Comparison of ENCODE assay signal across 8 cellular contexts in genomic region chr20:57748601-57749130, GRCh38. TPM values are rescaled to one million over a fixed set of nuclear protein-coding genes. Genes with fewer than 3 reads are reported as not detected.
A peak's percentile ranks its signal among the peaks of the same experiment; 100 is the strongest.
DNase-seq lines count a peak whose midpoint lies in the region; ATAC-seq, FAIRE-seq and TF ChIP-seq lines count a peak whose summit lies in the region.

No MANE protein-coding gene starts in this region.

- H3K27me3 ChIP-seq in bronchial epithelial cell (ENCODE audit: control insufficient read depth, insufficient read depth, low read length) (no peaks in the 10 kb centered on the region), left lung (peaks cover 0 to 13% of the 10 kb centered on the region in 2 donors)

- no peaks in the 10 kb centered on the region for H3K9me3 ChIP-seq in left lung

- peak; percentile 81 for DNase-seq in SIG-M5 treated with dmso at 0.1 percent for 504 hours (lab: John Stamatoyannopoulos, UW; ENCODE audit: unreplicated experiment)
- no peak for DNase-seq in SIG-M5 (lab: John Stamatoyannopoulos, UW)
- DNase-seq in NCI-H2081 (lab: John Stamatoyannopoulos, UW): peak; percentile 73 to 83
- DNase-seq in activated CD4-positive, CD25-positive, alpha-beta regulatory T cell treated with anti-CD3 and anti-CD28 coated beads, Interleukin-2, amount 50 U/mL, for 72 hours: peak; percentile 47
- DNase-seq in bronchial epithelial cell (ENCODE audit: low read depth): peak; percentile 87
- DNase-seq in left lung: peak; percentile 82 to 89
- DNase-seq in stimulated activated CD4-positive, alpha-beta T cell treated with anti-CD3 and anti-CD28 coated beads, Interleukin-2, amount 100 ng/mL, for 4 hours (ENCODE audit: low read depth): peak; percentile 22
- no peak for DNase-seq in cortex of kidney (lab: John Stamatoyannopoulos, UW)

- peak; percentile 79 for ATAC-seq in left lung

- no peak for FAIRE-seq in bronchial epithelial cell (lab: Jason Lieb, UNC)

- TF ChIP-seq CTCF in bronchial epithelial cell (IDR thresholded peaks at IDR 0.05; ENCODE audit: insufficient read depth, low read length, severe bottlenecking) (no peak), left lung (IDR thresholded peaks at IDR 0.05) (no peak)

- intact Hi-C loops in left lung (cut with DNase I): no loop called here

- peak overlapping the region; percentile 56 to 68 for H3K27ac ChIP-seq in left lung

- H3K36me3 ChIP-seq in bronchial epithelial cell (ENCODE audit: control insufficient read depth, insufficient read depth, low read length) (no peaks in the 10 kb centered on the region), left lung (no peaks in the 10 kb centered on the region)

- H3K4me1 ChIP-seq in left lung: peaks cover 21 to 28% of the 10 kb centered on the region in 2 donors

- H3K4me3 ChIP-seq in bronchial epithelial cell (ENCODE audit: low read depth, low read length) (peak overlapping the region; percentile 12), left lung (peak overlapping the region in 1 of 2 donors; percentile 13)

RNA-seq across cellular contexts. Expression of gene PMEPA1, which starts 38.9 kb away (rescaled TPM):
- total RNA-seq in bronchial epithelial cell (7.6 and 51.1 TPM in 2 replicates), left lung (100 to 1,000 TPM in 1 of 2 donors, 10 to 100 TPM in 1; 41.0 to 109 TPM)

Comparison
In these comparisons a context has a peak if more than half of its experiments do, and no peak if none do; other contexts are left out.
1. DNase-seq: peak in SIG-M5 treated with dmso at 0.1 percent for 504 hours (single experiment), NCI-H2081 (2 of 2), activated CD4-positive, CD25-positive, alpha-beta regulatory T cell treated with anti-CD3 and anti-CD28 coated beads, Interleukin-2, amount 50 U/mL, for 72 hours (single experiment), bronchial epithelial cell (single experiment), left lung (2 of 2) and stimulated activated CD4-positive, alpha-beta T cell treated with anti-CD3 and anti-CD28 coated beads, Interleukin-2, amount 100 ng/mL, for 4 hours (single experiment); none in SIG-M5 (single experiment) and cortex of kidney (single experiment).